In genomic region chr3:194686414-194686815, GRCh38 we compare ENCODE assay signal across 8 cellular contexts. TPM values are rescaled to one million over a fixed set of nuclear protein-coding genes. Genes with fewer than 3 reads are reported as not detected.
DNase-seq lines count a peak whose midpoint lies in the region; TF ChIP-seq lines count a peak whose summit lies in the region.

No MANE protein-coding gene starts in this region.

- H2AFZ ChIP-seq in OCI-LY7 (ENCODE audit: low read length) (no peak overlapping the region), parathyroid adenoma (peak overlapping the region; percentile 70)

- TF ChIP-seq CTCF in OCI-LY7 (conservative IDR thresholded peaks at IDR 0.05; ENCODE audit: low read length) = 0 out of 2 replicates have a peak, but pooled peaks have one; percentile 13
- no peak for TF ChIP-seq CTCF in parathyroid adenoma (IDR thresholded peaks at IDR 0.05)

- WGBS in esophagus, 2 donors = 0 to 1% methylated on average over 29 of the region's 29 CpGs

- H3K4me2 ChIP-seq in OCI-LY7 (ENCODE audit: low read length) = peak overlapping the region; percentile 77
- H3K4me2 ChIP-seq in parathyroid adenoma (ENCODE audit: low read length) = peak overlapping the region; percentile 77

- BruUV-seq in OCI-LY7 (replicated peaks; lab: Mats Ljungman, UMichigan) = TSS peak; percentile 56

- H3K27ac ChIP-seq in OCI-LY7 (ENCODE audit: low read depth, low read length, poor library complexity, severe bottlenecking) = no peak overlapping the region
- H3K27ac ChIP-seq in esophagus (ENCODE audit: low read depth in 2 of 2, low read length in 1 of 2) = peak overlapping the region; percentile 74 to 84
- H3K27ac ChIP-seq in parathyroid adenoma = no peak overlapping the region

- H3K9ac ChIP-seq in parathyroid adenoma = no peak overlapping the region

- no peaks in the 10 kb centered on the region for H4K20me1 ChIP-seq in OCI-LY7 (ENCODE audit: insufficient read depth, low read length)

- H3K79me2 ChIP-seq in OCI-LY7 (ENCODE audit: insufficient read depth, low read depth, low read length) (peaks cover 7% of the 10 kb centered on the region; the same call in 1 of the 2 replicates), parathyroid adenoma (no peaks in the 10 kb centered on the region)

- CTCF ChIA-PET in OCI-LY7 (lab: Charles Lee; ENCODE audit: unreplicated experiment) = interaction anchor here (1.6 kb wide), 1 partner anchor 584 kb away, joined by 4 read pairs; the partner anchor contains the start of gene XXYLT1

- intact Hi-C loops in OCI-LY7 (cut with micrococcal nuclease; ENCODE audit: unreplicated experiment) = loop anchor here (2.0 to 10.0 kb wide), 5 partner anchors 188 to 1221 kb away; partner anchors contain the start of genes ACAP2 and TNK2

- H3K27me3 ChIP-seq in esophagus (ENCODE audit: control insufficient read depth in 1 of 2, insufficient read depth in 2 of 2, low read length in 2 of 2) (no peaks in the 10 kb centered on the region), parathyroid adenoma (ENCODE audit: control insufficient read depth, insufficient read depth, low read length) (no peaks in the 10 kb centered on the region)

- peak; percentile 62 for DNase-seq in D341Med (ENCODE audit: low spot score)
- DNase-seq in OCI-LY7 (ENCODE audit: low spot score) = no peak
- DNase-seq in HuH-7 (ENCODE audit: low spot score) = no peak
- no peak for DNase-seq in KG1 (lab: John Stamatoyannopoulos, UW)
- no peak for DNase-seq in CD1c-positive myeloid dendritic cell (ENCODE audit: extremely low spot score)
- DNase-seq in NCI-H1092 treated with DMSO at 0.1 percent for 48 hours (lab: John Stamatoyannopoulos, UW) = no peak

- H3K9me3 ChIP-seq in OCI-LY7 (ENCODE audit: low read length) (no peaks in the 10 kb centered on the region), esophagus (ENCODE audit: control insufficient read depth in 2 of 2, insufficient read depth in 1 of 2, low read depth in 1 of 2, low read length in 1 of 2) (no peaks in the 10 kb centered on the region), parathyroid adenoma (ENCODE audit: control insufficient read depth, low read length) (no peaks in the 10 kb centered on the region)

- peak overlapping the region; percentile 77 for H3K4me3 ChIP-seq in OCI-LY7 (ENCODE audit: low read depth, low read length, poor library complexity, severe bottlenecking)
- H3K4me3 ChIP-seq in esophagus (ENCODE audit: low read depth in 1 of 2, low read length in 2 of 2) = peak overlapping the region; percentile 72 to 77
- peak overlapping the region; percentile 67 for H3K4me3 ChIP-seq in parathyroid adenoma (ENCODE audit: low read depth, low read length)

- POLR2A ChIA-PET in OCI-LY7 (lab: Charles Lee) = interaction anchor here (0.6 to 1.5 kb wide), 6 partner anchors 14 to 576 kb away, joined by 3 to 6 read pairs (median 3); partner anchors contain the start of gene LSG1

- peaks cover 66% of the 10 kb centered on the region for H3K4me1 ChIP-seq in OCI-LY7 (ENCODE audit: insufficient read depth, low read length, poor library complexity, severe bottlenecking)
- H3K4me1 ChIP-seq in esophagus (ENCODE audit: control insufficient read depth in 2 of 2, insufficient read depth in 2 of 2, low read length in 1 of 2) = peaks cover 2 to 14% of the 10 kb centered on the region in 2 donors
- peaks cover 14% of the 10 kb centered on the region for H3K4me1 ChIP-seq in parathyroid adenoma

- H3K36me3 ChIP-seq in OCI-LY7 (ENCODE audit: insufficient read depth, low read length) (no peaks in the 10 kb centered on the region), esophagus (ENCODE audit: control insufficient read depth in 2 of 2, insufficient read depth in 2 of 2, low read length in 1 of 2) (peaks cover 0 to 2% of the 10 kb centered on the region in 2 donors), parathyroid adenoma (ENCODE audit: control insufficient read depth, insufficient read depth, low read length) (no peaks in the 10 kb centered on the region)

- no peaks in the 10 kb centered on the region for H3K9me2 ChIP-seq in OCI-LY7 (ENCODE audit: insufficient read depth, low read length)

RNA-seq across cellular contexts. Expression of gene FAM43A, which starts 0.7 kb away (rescaled TPM):
- 17.2 and 21.6 TPM in 2 replicates for total RNA-seq in OCI-LY7 (2014; rRNA removed; shearing (Covaris generic))
- total RNA-seq in OCI-LY7 (2022) = 7.5 and 8.2 TPM in 2 replicates
- 10 to 100 TPM in 1 of 2 donors, 1 to 10 TPM in 1; 9.0 to 15.5 TPM for polyA plus RNA-seq in esophagus

RNA-seq across cellular contexts. Expression of gene LSG1, which starts 14.4 kb away (rescaled TPM):
- total RNA-seq in OCI-LY7 (2014; rRNA removed; shearing (Covaris generic)) = 52.9 and 59.4 TPM in 2 replicates
- total RNA-seq in OCI-LY7 (2022) = 39.3 and 44.4 TPM in 2 replicates
- polyA plus RNA-seq in esophagus = 10 to 100 TPM; 14.1 to 26.5 TPM

RNA-seq across cellular contexts. Expression of gene TMEM44, which starts 53.2 kb away (rescaled TPM):
- 8.8 and 9.6 TPM in 2 replicates for total RNA-seq in OCI-LY7 (2014; rRNA removed; shearing (Covaris generic))
- 22.9 and 25.7 TPM in 2 replicates for total RNA-seq in OCI-LY7 (2022)
- 1 to 10 TPM; 7.3 TPM for polyA plus RNA-seq in esophagus

Comparison
In these comparisons a context has a peak if more than half of its experiments do, and no peak if none do; other contexts are left out.
1. H3K27ac ChIP-seq: peak in esophagus (2 of 2); none in OCI-LY7 (single experiment) and parathyroid adenoma (single experiment).
2. Peak in every context shown above with its lines, with median percentiles within 50 percentile points of each other: H3K4me3 ChIP-seq.